ENCODE assay signal across 8 cellular contexts in the genomic region with DNA sequence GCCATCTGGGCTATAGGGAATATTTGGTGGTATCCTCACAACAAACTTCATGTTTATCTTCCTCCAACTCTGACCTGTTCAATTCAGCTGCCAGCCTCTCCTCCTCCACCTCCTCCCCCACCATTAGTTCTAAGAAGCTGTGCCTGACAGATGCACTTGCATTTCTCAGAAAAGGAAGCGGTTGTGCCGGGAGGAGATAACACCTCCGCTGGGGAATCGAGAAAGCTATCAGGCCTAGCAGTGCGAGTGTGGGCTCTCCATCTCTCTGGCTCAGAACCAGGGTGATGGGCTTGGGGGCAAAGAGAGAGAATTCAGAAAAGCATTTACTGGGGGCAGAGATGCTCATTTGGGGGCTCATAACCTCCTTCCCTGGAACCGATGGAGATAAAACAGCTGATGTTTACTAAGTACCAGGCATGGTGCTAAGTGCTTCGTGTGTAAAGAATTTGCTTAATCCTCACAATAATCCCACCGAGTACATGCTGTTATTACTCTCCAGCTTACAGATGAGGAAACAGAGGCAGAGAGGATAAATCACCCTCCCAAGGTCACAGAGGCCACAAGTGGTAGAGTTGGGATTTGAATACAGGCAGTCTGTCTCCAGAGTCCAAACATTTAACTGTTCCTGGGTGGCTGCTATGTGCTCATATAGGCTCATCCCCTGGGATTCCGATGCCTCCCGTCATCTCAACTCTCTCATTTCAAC. TPM values are rescaled to one million over a fixed set of nuclear protein-coding genes. Genes with fewer than 3 reads are reported as not detected.
DNase-seq lines count a peak whose midpoint lies in the region; ATAC-seq and TF ChIP-seq lines count a peak whose summit lies in the region.

No MANE protein-coding gene starts in this region.

- H3K9me3 ChIP-seq in OCI-LY1 (ENCODE audit: low read length), result no peaks in the 10 kb centered on the region
- no peaks in the 10 kb centered on the region for H3K9me3 ChIP-seq in right cardiac atrium (ENCODE audit: control insufficient read depth, low read length)

- DNase-seq in activated T-helper 2 cell treated with anti-CD3 and anti-CD28 coated beads, Interferon-gamma antibody, Interleukin-2, Interleukin-4, amounts not matched to agents 10 μg/mL and 5 μg/mL and 100 μg/mL, durations not matched to agents 14 hours and 24 hours and 36 hours (ENCODE audit: low spot score), result peak; percentile 70
- DNase-seq in right cardiac atrium, result no peak
- peak; percentile 65 for DNase-seq in stimulated activated CD4-positive, alpha-beta T cell treated with anti-CD3 and anti-CD28 coated beads, Interleukin-1b, Interleukin-23, amount 100 ng/mL, for 48 hours
- DNase-seq in COR-L47 (lab: John Stamatoyannopoulos, UW), result no peak

- peak overlapping the region; percentile 93 for H3K27ac Mint-ChIP-seq in activated T-helper 2 cell treated with anti-CD3 and anti-CD28 coated beads, Interferon-gamma antibody, Interleukin-2, Interleukin-4, amounts not matched to agents 10 μg/mL and 5 μg/mL and 100 μg/mL, durations not matched to agents 14 hours and 24 hours and 36 hours

- no peaks in the 10 kb centered on the region for H3K27me3 Mint-ChIP-seq in activated T-helper 2 cell treated with anti-CD3 and anti-CD28 coated beads, Interferon-gamma antibody, Interleukin-2, Interleukin-4, amounts not matched to agents 10 μg/mL and 5 μg/mL and 100 μg/mL, durations not matched to agents 14 hours and 24 hours and 36 hours (ENCODE audit: low read depth)

- H3K4me1 ChIP-seq in OCI-LY1 (ENCODE audit: insufficient read depth, low read length, severe bottlenecking) (peaks cover 54% of the 10 kb centered on the region), right cardiac atrium (ENCODE audit: control insufficient read depth, insufficient read depth, low read length) (peaks cover 55% of the 10 kb centered on the region)

- H3K27me3 ChIP-seq in OCI-LY1 (ENCODE audit: insufficient read depth, low read length) (no peaks in the 10 kb centered on the region), right cardiac atrium (ENCODE audit: control insufficient read depth, insufficient read depth) (no peaks in the 10 kb centered on the region)

- intact Hi-C loops in activated T-helper 2 cell treated with anti-CD3 and anti-CD28 coated beads, Interferon-gamma antibody, Interleukin-2, Interleukin-4, amounts not matched to agents 10 μg/mL and 5 μg/mL and 100 μg/mL, durations not matched to agents 14 hours and 24 hours and 36 hours (cut with micrococcal nuclease), result loop anchor here (1.0 to 2.0 kb wide), 4 partner anchors 13 to 46 kb away; a partner anchor contains a TSS
- intact Hi-C loops in right cardiac atrium (cut with DNase I), result loop anchor here in 1 of 4 donors (5.0 kb wide), 1 partner anchor 36 kb away; no protein-coding TSS in a partner anchor

- H3F3A ChIP-seq in OCI-LY1 (ENCODE audit: insufficient read depth, low read length), result no peaks in the 10 kb centered on the region; the same call in 1 of the 2 replicates

- peak overlapping the region; percentile 53 for H3K4me2 ChIP-seq in OCI-LY1 (ENCODE audit: low read length)

- no peaks in the 10 kb centered on the region for H3K9me3 Mint-ChIP-seq in activated T-helper 2 cell treated with anti-CD3 and anti-CD28 coated beads, Interferon-gamma antibody, Interleukin-2, Interleukin-4, amounts not matched to agents 10 μg/mL and 5 μg/mL and 100 μg/mL, durations not matched to agents 14 hours and 24 hours and 36 hours

- peaks cover 15% of the 10 kb centered on the region; the same call in 1 of the 2 replicates for H3K36me3 ChIP-seq in OCI-LY1 (ENCODE audit: insufficient read depth, low read length)

- no peaks in the 10 kb centered on the region for H3K9me2 ChIP-seq in OCI-LY1 (ENCODE audit: low read depth, low read length)

- no peaks in the 10 kb centered on the region for H4K20me1 ChIP-seq in OCI-LY1 (ENCODE audit: insufficient read depth, low read length)

- H2AFZ ChIP-seq in OCI-LY1 (ENCODE audit: low read length), result no peak overlapping the region

- H3K9ac ChIP-seq in OCI-LY1 (ENCODE audit: low read length), result peak overlapping the region; percentile 42

- no peaks in the 10 kb centered on the region for H3K79me2 ChIP-seq in OCI-LY1 (ENCODE audit: insufficient read depth, low read length)

- peak overlapping the region; percentile 88 for H3K4me3 Mint-ChIP-seq in activated T-helper 2 cell treated with anti-CD3 and anti-CD28 coated beads, Interferon-gamma antibody, Interleukin-2, Interleukin-4, amounts not matched to agents 10 μg/mL and 5 μg/mL and 100 μg/mL, durations not matched to agents 14 hours and 24 hours and 36 hours (ENCODE audit: low read depth)

- peaks cover 87% of the 10 kb centered on the region for H3K36me3 Mint-ChIP-seq in activated T-helper 2 cell treated with anti-CD3 and anti-CD28 coated beads, Interferon-gamma antibody, Interleukin-2, Interleukin-4, amounts not matched to agents 10 μg/mL and 5 μg/mL and 100 μg/mL, durations not matched to agents 14 hours and 24 hours and 36 hours (ENCODE audit: low read depth)

- WGBS in right cardiac atrium, result 27% methylated on average over 10 of the region's 10 CpGs

- ATAC-seq in GM21381 (IDR thresholded peaks at IDR 0.05; ENCODE audit: unreplicated experiment) (peak; percentile 45), right cardiac atrium (peak; percentile 37 to 43), HG03521 (IDR thresholded peaks at IDR 0.05; ENCODE audit: unreplicated experiment) (no peak), HG02763 (IDR thresholded peaks at IDR 0.05; ENCODE audit: unreplicated experiment) (no peak)

- H3K27ac ChIP-seq in OCI-LY1 (ENCODE audit: low read depth, low read length, poor library complexity, severe bottlenecking) (peak overlapping the region; percentile 78), right cardiac atrium (ENCODE audit: low read length) (peak overlapping the region; percentile 97)

- no peak for TF ChIP-seq CTCF in OCI-LY1 (IDR thresholded peaks at IDR 0.05; ENCODE audit: low read length)

- H3K4me1 Mint-ChIP-seq in activated T-helper 2 cell treated with anti-CD3 and anti-CD28 coated beads, Interferon-gamma antibody, Interleukin-2, Interleukin-4, amounts not matched to agents 10 μg/mL and 5 μg/mL and 100 μg/mL, durations not matched to agents 14 hours and 24 hours and 36 hours (ENCODE audit: low read depth), result peaks cover 82% of the 10 kb centered on the region

- H3K4me3 ChIP-seq in OCI-LY1 (ENCODE audit: low read depth, low read length, poor library complexity, severe bottlenecking) (peak overlapping the region; percentile 42), right cardiac atrium (ENCODE audit: low read length) (no peak overlapping the region)

RNA-seq across cellular contexts. Expression of a gene that starts 38.3 kb away (rescaled TPM):
- total RNA-seq in activated T-helper 2 cell treated with anti-CD3 and anti-CD28 coated beads, Interferon-gamma antibody, Interleukin-2, Interleukin-4, amounts not matched to agents 10 μg/mL and 5 μg/mL and 100 μg/mL, durations not matched to agents 14 hours and 24 hours and 36 hours, result not detected in 2 replicates
- 10 to 100 TPM in 1 of 4 donors, 1 to 10 TPM in 3; 3.1 to 13.2 (median 9.0) TPM for total RNA-seq in right cardiac atrium
- 29.5 TPM for polyA plus RNA-seq in right cardiac atrium

RNA-seq across cellular contexts. Expression of a gene that starts 46.7 kb away (rescaled TPM):
- total RNA-seq in activated T-helper 2 cell treated with anti-CD3 and anti-CD28 coated beads, Interferon-gamma antibody, Interleukin-2, Interleukin-4, amounts not matched to agents 10 μg/mL and 5 μg/mL and 100 μg/mL, durations not matched to agents 14 hours and 24 hours and 36 hours, result 313 and 326 TPM in 2 replicates
- 10 to 100 TPM; 39.9 to 56.9 (median 46.1) TPM for total RNA-seq in right cardiac atrium
- 46.0 TPM for polyA plus RNA-seq in right cardiac atrium

Comparison
In these comparisons a context has a peak if more than half of its experiments do, and no peak if none do; other contexts are left out.
1. ATAC-seq: peak in GM21381 (single experiment) and right cardiac atrium (2 of 2); none in HG03521 (single experiment) and HG02763 (single experiment).
2. DNase-seq: peak in activated T-helper 2 cell treated with anti-CD3 and anti-CD28 coated beads, Interferon-gamma antibody, Interleukin-2, Interleukin-4, amounts not matched to agents 10 μg/mL and 5 μg/mL and 100 μg/mL, durations not matched to agents 14 hours and 24 hours and 36 hours (single experiment) and stimulated activated CD4-positive, alpha-beta T cell treated with anti-CD3 and anti-CD28 coated beads, Interleukin-1b, Interleukin-23, amount 100 ng/mL, for 48 hours (single experiment); none in right cardiac atrium (0 of 3) and COR-L47 (single experiment).